1 cellular context compared by ENCODE assay signal in genomic region chr6:26223677-26224546, GRCh38.
TF ChIP-seq lines count a peak whose summit lies in the region.

No MANE protein-coding gene starts in this region.

TF ChIP-seq in HepG2, 621 proteins besides CTCF, POLR2A, EP300 and RAD21 (continued from another document and continues in another):
- TF ChIP-seq, protein P1, sequence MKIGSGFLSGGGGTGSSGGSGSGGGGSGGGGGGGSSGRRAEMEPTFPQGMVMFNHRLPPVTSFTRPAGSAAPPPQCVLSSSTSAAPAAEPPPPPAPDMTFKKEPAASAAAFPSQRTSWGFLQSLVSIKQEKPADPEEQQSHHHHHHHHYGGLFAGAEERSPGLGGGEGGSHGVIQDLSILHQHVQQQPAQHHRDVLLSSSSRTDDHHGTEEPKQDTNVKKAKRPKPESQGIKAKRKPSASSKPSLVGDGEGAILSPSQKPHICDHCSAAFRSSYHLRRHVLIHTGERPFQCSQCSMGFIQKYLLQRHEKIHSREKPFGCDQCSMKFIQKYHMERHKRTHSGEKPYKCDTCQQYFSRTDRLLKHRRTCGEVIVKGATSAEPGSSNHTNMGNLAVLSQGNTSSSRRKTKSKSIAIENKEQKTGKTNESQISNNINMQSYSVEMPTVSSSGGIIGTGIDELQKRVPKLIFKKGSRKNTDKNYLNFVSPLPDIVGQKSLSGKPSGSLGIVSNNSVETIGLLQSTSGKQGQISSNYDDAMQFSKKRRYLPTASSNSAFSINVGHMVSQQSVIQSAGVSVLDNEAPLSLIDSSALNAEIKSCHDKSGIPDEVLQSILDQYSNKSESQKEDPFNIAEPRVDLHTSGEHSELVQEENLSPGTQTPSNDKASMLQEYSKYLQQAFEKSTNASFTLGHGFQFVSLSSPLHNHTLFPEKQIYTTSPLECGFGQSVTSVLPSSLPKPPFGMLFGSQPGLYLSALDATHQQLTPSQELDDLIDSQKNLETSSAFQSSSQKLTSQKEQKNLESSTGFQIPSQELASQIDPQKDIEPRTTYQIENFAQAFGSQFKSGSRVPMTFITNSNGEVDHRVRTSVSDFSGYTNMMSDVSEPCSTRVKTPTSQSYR (CRISPR knock-in tag; IDR thresholded peaks at IDR 0.05; ENCODE audit: borderline replicate concordance): no peak
- no peak for TF ChIP-seq REXO4 (CRISPR knock-in tag; IDR thresholded peaks at IDR 0.05; ENCODE audit: borderline replicate concordance)
- no peak for TF ChIP-seq RXRA (CRISPR knock-in tag; IDR thresholded peaks at IDR 0.05)
- 0 out of 2 replicates have a peak, but pooled peaks have one; percentile 11 for TF ChIP-seq MIXL1 (CRISPR knock-in tag; IDR thresholded peaks at IDR 0.05)
- TF ChIP-seq ZNF770 (CRISPR knock-in tag; IDR thresholded peaks at IDR 0.05): peak; percentile 38; the same call in 1 of the 2 replicates
- TF ChIP-seq PRMT3 (CRISPR knock-in tag; IDR thresholded peaks at IDR 0.05; ENCODE audit: borderline replicate concordance, low read depth): no peak
- TF ChIP-seq SOX5 (CRISPR knock-in tag; IDR thresholded peaks at IDR 0.05; ENCODE audit: borderline replicate concordance): no peak
- TF ChIP-seq ZNF446 (CRISPR knock-in tag; IDR thresholded peaks at IDR 0.05): no peak
- no peak for TF ChIP-seq ZNF280D (CRISPR knock-in tag; IDR thresholded peaks at IDR 0.05)
- TF ChIP-seq, protein P2, sequence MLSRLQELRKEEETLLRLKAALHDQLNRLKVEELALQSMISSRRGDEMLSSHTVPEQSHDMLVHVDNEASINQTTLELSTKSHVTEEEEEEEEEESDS (CRISPR knock-in tag; IDR thresholded peaks at IDR 0.05; ENCODE audit: borderline replicate concordance): no peak
- TF ChIP-seq ZNF24 (IDR thresholded peaks at IDR 0.05): no peak
- 0 out of 2 replicates have a peak, but pooled peaks have one; percentile 11 for TF ChIP-seq NCOA2 (CRISPR knock-in tag; IDR thresholded peaks at IDR 0.05)
- no peak for TF ChIP-seq ZNF12 (CRISPR knock-in tag; IDR thresholded peaks at IDR 0.05)
- TF ChIP-seq SP1 (IDR thresholded peaks at IDR 0.05): no peak
- no peak for TF ChIP-seq SP1 (CRISPR knock-in tag; IDR thresholded peaks at IDR 0.05)
- TF ChIP-seq ATF1 (CRISPR knock-in tag; IDR thresholded peaks at IDR 0.05): 0 out of 2 replicates have a peak, but pooled peaks have one; percentile 3
- peak; percentile 59; the same call in 1 of the 2 replicates for TF ChIP-seq MYPOP (CRISPR knock-in tag; IDR thresholded peaks at IDR 0.05)
- TF ChIP-seq TCF7L2 (IDR thresholded peaks at IDR 0.05; ENCODE audit: low read depth, low read length): no peak
- TF ChIP-seq, protein P3, sequence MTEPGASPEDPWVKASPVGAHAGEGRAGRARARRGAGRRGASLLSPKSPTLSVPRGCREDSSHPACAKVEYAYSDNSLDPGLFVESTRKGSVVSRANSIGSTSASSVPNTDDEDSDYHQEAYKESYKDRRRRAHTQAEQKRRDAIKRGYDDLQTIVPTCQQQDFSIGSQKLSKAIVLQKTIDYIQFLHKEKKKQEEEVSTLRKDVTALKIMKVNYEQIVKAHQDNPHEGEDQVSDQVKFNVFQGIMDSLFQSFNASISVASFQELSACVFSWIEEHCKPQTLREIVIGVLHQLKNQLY (CRISPR knock-in tag; IDR thresholded peaks at IDR 0.05): no peak
- TF ChIP-seq ZNF879 (CRISPR knock-in tag; IDR thresholded peaks at IDR 0.05): no peak
- TF ChIP-seq HNF4G (IDR thresholded peaks at IDR 0.05; ENCODE audit: borderline replicate concordance, low read depth, low read length): no peak
- no peak for TF ChIP-seq HNF4G (CRISPR knock-in tag; IDR thresholded peaks at IDR 0.05; ENCODE audit: borderline replicate concordance, low read depth)
- TF ChIP-seq BRD4 (CRISPR knock-in tag; IDR thresholded peaks at IDR 0.05): no peak
- TF ChIP-seq TOE1 (CRISPR knock-in tag; IDR thresholded peaks at IDR 0.05): no peak
- TF ChIP-seq, protein P4, sequence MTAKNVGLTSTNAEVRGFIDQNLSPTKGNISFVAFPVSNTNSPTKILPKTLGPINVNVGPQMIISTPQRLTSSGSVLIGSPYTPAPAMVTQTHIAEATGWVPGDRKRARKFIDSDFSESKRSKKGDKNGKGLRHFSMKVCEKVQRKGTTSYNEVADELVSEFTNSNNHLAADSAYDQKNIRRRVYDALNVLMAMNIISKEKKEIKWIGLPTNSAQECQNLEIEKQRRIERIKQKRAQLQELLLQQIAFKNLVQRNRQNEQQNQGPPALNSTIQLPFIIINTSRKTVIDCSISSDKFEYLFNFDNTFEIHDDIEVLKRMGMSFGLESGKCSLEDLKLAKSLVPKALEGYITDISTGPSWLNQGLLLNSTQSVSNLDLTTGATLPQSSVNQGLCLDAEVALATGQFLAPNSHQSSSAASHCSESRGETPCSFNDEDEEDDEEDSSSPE (CRISPR knock-in tag; IDR thresholded peaks at IDR 0.05): no peak
- no peak for TF ChIP-seq TRIM22 (IDR thresholded peaks at IDR 0.05)
- TF ChIP-seq CREB1 (IDR thresholded peaks at IDR 0.05): no peak
- peak; percentile 49 for TF ChIP-seq CREB1 (CRISPR knock-in tag; IDR thresholded peaks at IDR 0.05)
- TF ChIP-seq, protein P5, sequence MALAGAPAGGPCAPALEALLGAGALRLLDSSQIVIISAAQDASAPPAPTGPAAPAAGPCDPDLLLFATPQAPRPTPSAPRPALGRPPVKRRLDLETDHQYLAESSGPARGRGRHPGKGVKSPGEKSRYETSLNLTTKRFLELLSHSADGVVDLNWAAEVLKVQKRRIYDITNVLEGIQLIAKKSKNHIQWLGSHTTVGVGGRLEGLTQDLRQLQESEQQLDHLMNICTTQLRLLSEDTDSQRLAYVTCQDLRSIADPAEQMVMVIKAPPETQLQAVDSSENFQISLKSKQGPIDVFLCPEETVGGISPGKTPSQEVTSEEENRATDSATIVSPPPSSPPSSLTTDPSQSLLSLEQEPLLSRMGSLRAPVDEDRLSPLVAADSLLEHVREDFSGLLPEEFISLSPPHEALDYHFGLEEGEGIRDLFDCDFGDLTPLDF (CRISPR knock-in tag; IDR thresholded peaks at IDR 0.05): no peak
- TF ChIP-seq ASH2L (IDR thresholded peaks at IDR 0.05; ENCODE audit: insufficient read length, low read depth, low read length): peak; percentile 83
- TF ChIP-seq REL (CRISPR knock-in tag; conservative IDR thresholded peaks at IDR 0.05): no peak
- TF ChIP-seq, protein P6, sequence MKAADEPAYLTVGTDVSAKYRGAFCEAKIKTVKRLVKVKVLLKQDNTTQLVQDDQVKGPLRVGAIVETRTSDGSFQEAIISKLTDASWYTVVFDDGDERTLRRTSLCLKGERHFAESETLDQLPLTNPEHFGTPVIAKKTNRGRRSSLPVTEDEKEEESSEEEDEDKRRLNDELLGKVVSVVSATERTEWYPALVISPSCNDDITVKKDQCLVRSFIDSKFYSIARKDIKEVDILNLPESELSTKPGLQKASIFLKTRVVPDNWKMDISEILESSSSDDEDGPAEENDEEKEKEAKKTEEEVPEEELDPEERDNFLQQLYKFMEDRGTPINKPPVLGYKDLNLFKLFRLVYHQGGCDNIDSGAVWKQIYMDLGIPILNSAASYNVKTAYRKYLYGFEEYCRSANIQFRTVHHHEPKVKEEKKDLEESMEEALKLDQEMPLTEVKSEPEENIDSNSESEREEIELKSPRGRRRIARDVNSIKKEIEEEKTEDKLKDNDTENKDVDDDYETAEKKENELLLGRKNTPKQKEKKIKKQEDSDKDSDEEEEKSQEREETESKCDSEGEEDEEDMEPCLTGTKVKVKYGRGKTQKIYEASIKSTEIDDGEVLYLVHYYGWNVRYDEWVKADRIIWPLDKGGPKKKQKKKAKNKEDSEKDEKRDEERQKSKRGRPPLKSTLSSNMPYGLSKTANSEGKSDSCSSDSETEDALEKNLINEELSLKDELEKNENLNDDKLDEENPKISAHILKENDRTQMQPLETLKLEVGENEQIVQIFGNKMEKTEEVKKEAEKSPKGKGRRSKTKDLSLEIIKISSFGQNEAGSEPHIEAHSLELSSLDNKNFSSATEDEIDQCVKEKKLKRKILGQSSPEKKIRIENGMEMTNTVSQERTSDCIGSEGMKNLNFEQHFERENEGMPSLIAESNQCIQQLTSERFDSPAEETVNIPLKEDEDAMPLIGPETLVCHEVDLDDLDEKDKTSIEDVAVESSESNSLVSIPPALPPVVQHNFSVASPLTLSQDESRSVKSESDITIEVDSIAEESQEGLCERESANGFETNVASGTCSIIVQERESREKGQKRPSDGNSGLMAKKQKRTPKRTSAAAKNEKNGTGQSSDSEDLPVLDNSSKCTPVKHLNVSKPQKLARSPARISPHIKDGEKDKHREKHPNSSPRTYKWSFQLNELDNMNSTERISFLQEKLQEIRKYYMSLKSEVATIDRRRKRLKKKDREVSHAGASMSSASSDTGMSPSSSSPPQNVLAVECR (CRISPR knock-in tag; IDR thresholded peaks at IDR 0.05; ENCODE audit: borderline replicate concordance): peak; percentile 69
- TF ChIP-seq HNRNPH1 (optimal IDR thresholded peaks at IDR 0.05; ENCODE audit: low read depth, low read length): no peak
- TF ChIP-seq ZFYVE20 (CRISPR knock-in tag; IDR thresholded peaks at IDR 0.05; ENCODE audit: borderline replicate concordance, low read depth): no peak
- peak; percentile 57; the same call in 1 of the 2 replicates for TF ChIP-seq NFYB (CRISPR knock-in tag; IDR thresholded peaks at IDR 0.05)
- no peak for TF ChIP-seq ZSCAN21 (CRISPR knock-in tag; IDR thresholded peaks at IDR 0.05; ENCODE audit: borderline replicate concordance)
- TF ChIP-seq, protein P7, sequence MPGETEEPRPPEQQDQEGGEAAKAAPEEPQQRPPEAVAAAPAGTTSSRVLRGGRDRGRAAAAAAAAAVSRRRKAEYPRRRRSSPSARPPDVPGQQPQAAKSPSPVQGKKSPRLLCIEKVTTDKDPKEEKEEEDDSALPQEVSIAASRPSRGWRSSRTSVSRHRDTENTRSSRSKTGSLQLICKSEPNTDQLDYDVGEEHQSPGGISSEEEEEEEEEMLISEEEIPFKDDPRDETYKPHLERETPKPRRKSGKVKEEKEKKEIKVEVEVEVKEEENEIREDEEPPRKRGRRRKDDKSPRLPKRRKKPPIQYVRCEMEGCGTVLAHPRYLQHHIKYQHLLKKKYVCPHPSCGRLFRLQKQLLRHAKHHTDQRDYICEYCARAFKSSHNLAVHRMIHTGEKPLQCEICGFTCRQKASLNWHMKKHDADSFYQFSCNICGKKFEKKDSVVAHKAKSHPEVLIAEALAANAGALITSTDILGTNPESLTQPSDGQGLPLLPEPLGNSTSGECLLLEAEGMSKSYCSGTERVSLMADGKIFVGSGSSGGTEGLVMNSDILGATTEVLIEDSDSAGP (CRISPR knock-in tag; IDR thresholded peaks at IDR 0.05; ENCODE audit: borderline replicate concordance): 0 out of 2 replicates have a peak, but pooled peaks have one; percentile 3
- TF ChIP-seq ZNF543 (CRISPR knock-in tag; IDR thresholded peaks at IDR 0.05): no peak
